ENCODE assay signal across 11 cellular contexts in genomic region chr6:82568290-82568993, GRCh38.
DNase-seq lines count a peak whose midpoint lies in the region; ATAC-seq and TF ChIP-seq lines count a peak whose summit lies in the region.
"Had no signal": no experiment of that assay in that cellular context is flagged by ENCODE, and none has a peak within 500 bp of the region (broad histone marks: within the 10 kb centered on the region; RNA-seq: fewer than 3 reads in every experiment).

No MANE protein-coding gene starts in this region.

- no peak for TF ChIP-seq CTCF in CD4-positive, alpha-beta T cell (IDR thresholded peaks at IDR 0.05)
- TF ChIP-seq CTCF in testis (IDR thresholded peaks at IDR 0.05) = no peak

- H3K9me3 Mint-ChIP-seq in CD4-positive, alpha-beta T cell = no peaks in the 10 kb centered on the region
- H3K9me3 Mint-ChIP-seq: activated naive CD4-positive, alpha-beta T cell treated with anti-CD3 and anti-CD28 coated beads for 36 hours; stimulated activated naive CD8-positive, alpha-beta T cell treated with anti-CD3 and anti-CD28 coated beads, Interleukin-15, Interleukin-2, amounts not matched to agents 100 ng/mL and 50 ng/mL, for 24 hours had no signal

- TF ChIP-seq POLR2A in testis (IDR thresholded peaks at IDR 0.05) = no peak

- POLR2A ChIA-PET in CD4-positive, alpha-beta T cell (lab: Charles Lee) = no interaction called here

- no peak overlapping the region for H3K27ac ChIP-seq in CD4-positive, alpha-beta T cell (ENCODE audit: low read depth, low read length)
- no peak overlapping the region for H3K27ac ChIP-seq in testis
- H3K27ac ChIP-seq: WERI-Rb-1 had no signal

- 80 to 88% methylated on average over 5 to 6 of the region's 6 CpGs for WGBS in testis, 2 donors

- no peaks in the 10 kb centered on the region for H3K4me1 ChIP-seq in testis

- H3K4me3 Mint-ChIP-seq in CD4-positive, alpha-beta T cell = no peak overlapping the region
- H3K4me3 Mint-ChIP-seq: activated naive CD4-positive, alpha-beta T cell treated with anti-CD3 and anti-CD28 coated beads for 36 hours; stimulated activated naive CD8-positive, alpha-beta T cell treated with anti-CD3 and anti-CD28 coated beads, Interleukin-15, Interleukin-2, amounts not matched to agents 100 ng/mL and 50 ng/mL, for 24 hours had no signal

- no peaks in the 10 kb centered on the region for H3K27me3 Mint-ChIP-seq in CD4-positive, alpha-beta T cell
- H3K27me3 Mint-ChIP-seq: stimulated activated naive CD8-positive, alpha-beta T cell treated with anti-CD3 and anti-CD28 coated beads, Interleukin-15, Interleukin-2, amounts not matched to agents 100 ng/mL and 50 ng/mL, for 24 hours had no signal

- no peak overlapping the region for H3K4me3 ChIP-seq in testis

- CTCF ChIA-PET in CD4-positive, alpha-beta T cell (lab: Charles Lee) = no interaction called here

- H3K36me3 ChIP-seq in testis (ENCODE audit: low read depth, missing control alignments) = no peaks in the 10 kb centered on the region
- H3K36me3 ChIP-seq: WERI-Rb-1 had no signal

- no peaks in the 10 kb centered on the region for H3K36me3 Mint-ChIP-seq in CD4-positive, alpha-beta T cell (ENCODE audit: low read depth)

- no peaks in the 10 kb centered on the region for H3K4me1 Mint-ChIP-seq in CD4-positive, alpha-beta T cell (ENCODE audit: low read depth)

- intact Hi-C loops in CD4-positive, alpha-beta T cell (cut with DNase I, micrococcal nuclease) = no loop called here
- intact Hi-C loops in testis (cut with DNase I; ENCODE audit: low total_unique reads) = no loop called here

- DNase-seq in DMS53 (lab: John Stamatoyannopoulos, UW) (peak; percentile 72), NCI-H2029 treated with DMSO at 0.1 percent for 48 hours (lab: John Stamatoyannopoulos, UW) (peak; percentile 99), superior temporal gyrus (ENCODE audit: extremely low spot score) (no peak), testis (no peak)
- no peak for DNase-seq in CD4-positive, alpha-beta T cell
- no peak for DNase-seq in activated effector memory CD4-positive, alpha-beta T cell treated with anti-CD3 and anti-CD28 coated beads, Interleukin-2, amount 50 U/mL, for 16 hours
- DNase-seq: activated naive CD4-positive, alpha-beta T cell treated with anti-CD3 and anti-CD28 coated beads for 36 hours; WERI-Rb-1 had no signal

- H3K27me3 ChIP-seq in CD4-positive, alpha-beta T cell (ENCODE audit: control insufficient read depth, insufficient read depth, low read length) = no peaks in the 10 kb centered on the region
- H3K27me3 ChIP-seq in testis = no peaks in the 10 kb centered on the region

- no peaks in the 10 kb centered on the region for H3K9me3 ChIP-seq in CD4-positive, alpha-beta T cell (ENCODE audit: control insufficient read depth, low read length)
- no peaks in the 10 kb centered on the region for H3K9me3 ChIP-seq in testis

- ATAC-seq in GM19395 (IDR thresholded peaks at IDR 0.05; ENCODE audit: unreplicated experiment) (peak; percentile 69), HG02973 (IDR thresholded peaks at IDR 0.05; ENCODE audit: unreplicated experiment) (peak; percentile 93)
- ATAC-seq in CD4-positive, alpha-beta T cell (ENCODE audit: poor library complexity) = no peak

- no peak overlapping the region for H3K27ac Mint-ChIP-seq in CD4-positive, alpha-beta T cell
- H3K27ac Mint-ChIP-seq: activated naive CD4-positive, alpha-beta T cell treated with anti-CD3 and anti-CD28 coated beads for 36 hours; stimulated activated naive CD8-positive, alpha-beta T cell treated with anti-CD3 and anti-CD28 coated beads, Interleukin-15, Interleukin-2, amounts not matched to agents 100 ng/mL and 50 ng/mL, for 24 hours had no signal

Comparison
In these comparisons a context has a peak if more than half of its experiments do, and no peak if none do; other contexts are left out.
1. DNase-seq: peak in DMS53 (single experiment) and NCI-H2029 treated with DMSO at 0.1 percent for 48 hours (single experiment); none in superior temporal gyrus (single experiment), CD4-positive, alpha-beta T cell (0 of 10), activated effector memory CD4-positive, alpha-beta T cell treated with anti-CD3 and anti-CD28 coated beads, Interleukin-2, amount 50 U/mL, for 16 hours (single experiment) and testis (single experiment).